8 cellular contexts compared by ENCODE assay signal in the genomic region with DNA sequence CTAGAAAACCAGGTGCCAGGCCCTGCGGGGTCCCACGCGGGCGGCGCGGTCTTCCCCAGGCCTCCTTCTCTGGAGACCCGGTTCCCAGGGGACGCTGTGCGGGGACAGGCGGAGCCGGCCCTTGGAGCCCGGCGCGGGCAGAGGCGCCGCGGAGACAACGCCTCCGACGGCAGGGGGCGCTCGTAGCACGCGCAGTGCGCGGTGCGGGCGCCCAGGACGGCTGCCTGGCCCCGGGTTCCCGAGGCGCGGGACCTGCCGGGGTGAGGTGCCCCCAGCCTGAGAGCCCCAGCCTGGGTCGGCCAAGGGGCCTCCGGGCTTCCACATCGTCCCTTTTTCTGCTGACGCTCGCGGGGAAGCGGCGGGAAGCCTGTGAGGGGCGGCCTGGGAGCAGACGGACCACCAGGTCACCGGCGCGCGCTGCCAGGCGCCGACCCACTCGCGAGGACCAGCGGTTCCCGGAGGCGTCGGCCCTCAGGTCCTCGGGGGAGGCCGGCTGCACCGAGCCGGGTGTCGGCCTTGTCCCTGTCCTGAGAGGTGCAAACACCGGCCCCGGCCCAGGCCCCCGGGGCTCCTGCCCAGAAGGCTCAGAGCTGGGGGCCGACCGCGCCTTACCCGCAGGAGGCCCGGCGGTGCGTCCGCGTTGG. TPM values are rescaled to one million over a fixed set of nuclear protein-coding genes. Genes with fewer than 3 reads are reported as not detected.
DNase-seq lines count a peak whose midpoint lies in the region; ATAC-seq lines count a peak whose summit lies in the region.

No MANE protein-coding gene starts in this region.

- intact Hi-C loops in sciatic nerve (cut with DNase I) = loop anchor here (5.0 kb wide), 4 partner anchors 503 to 1033 kb away; no protein-coding TSS in a partner anchor

- in situ Hi-C loops in ACHN (cut with HindIII; ENCODE audit: low pct_ligation_motif_present, low pct_unique_long_range_greater_than_20kb, low sequenced_read_pairs) = no loop called here

- ATAC-seq in GM18867 (IDR thresholded peaks at IDR 0.05; ENCODE audit: unreplicated experiment) (peak; percentile 72), sciatic nerve (peak; percentile 65)

- DNase-seq in ACHN (peak; percentile 67), HUDEP-2 (lab: John Stamatoyannopoulos, UW; ENCODE audit: unreplicated experiment in 76 of 76) (peak in 46 of 76 experiments; percentile 9 to 75 (median 36)), T-helper 1 cell (peak in 4 of 5 donors; percentile 36 to 61 (median 48)), amygdala (lab: John Stamatoyannopoulos, UW) (peak in 29 of 56 donors; percentile 6 to 74 (median 25)), hepatic stellate cell (ENCODE audit: low spot score) (peak; percentile 78), sciatic nerve (ENCODE audit: low spot score) (peak; percentile 85), ureter (ENCODE audit: low spot score) (no peak)

RNA-seq across cellular contexts. Expression of a gene that starts 5.2 kb away (rescaled TPM):
- total RNA-seq in sciatic nerve (61.8 TPM), ureter (41.9 TPM)
